In the genomic region with DNA sequence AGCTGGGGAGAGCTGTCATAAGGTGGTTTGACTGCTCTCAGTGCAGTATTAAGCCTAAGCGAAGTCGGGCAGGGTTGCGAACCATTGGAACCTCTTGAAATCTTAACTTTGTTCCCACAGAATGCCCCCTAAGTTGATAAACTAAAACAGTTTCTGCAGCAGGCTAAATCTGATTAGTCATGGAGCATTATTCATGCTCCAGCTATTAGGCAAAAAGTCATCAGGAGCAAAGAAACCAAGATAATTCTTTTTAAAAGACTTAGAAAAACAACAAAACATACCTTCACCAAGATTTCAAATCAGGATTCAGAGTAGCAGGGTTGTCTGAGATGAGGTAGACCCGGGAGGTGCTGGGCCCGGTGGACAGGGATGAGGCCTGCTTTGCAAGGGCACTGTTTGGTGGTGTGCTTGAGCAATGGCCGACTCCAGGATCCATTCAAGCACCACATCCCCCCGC, we compare ENCODE assay signal across 12 cellular contexts.
DNase-seq lines count a peak whose midpoint lies in the region; ATAC-seq, FAIRE-seq and TF ChIP-seq lines count a peak whose summit lies in the region.
"Had no signal": no experiment of that assay in that cellular context is flagged by ENCODE, and none has a peak within 500 bp of the region (broad histone marks: within the 10 kb centered on the region; RNA-seq: fewer than 3 reads in every experiment).

No MANE protein-coding gene starts in this region.

- H3K27me3 ChIP-seq in cardiac muscle cell (no peaks in the 10 kb centered on the region), muscle layer of colon (ENCODE audit: control insufficient read depth in 1 of 2, insufficient read depth in 2 of 2, low read length in 2 of 2) (no peaks in the 10 kb centered on the region)

- H3K27ac ChIP-seq in cardiac muscle cell, result peak overlapping the region; percentile 51
- H3K27ac ChIP-seq in coronary artery, result peak overlapping the region; percentile 72 to 85
- peak overlapping the region; percentile 35 for H3K27ac ChIP-seq in muscle layer of colon (ENCODE audit: low read depth, low read length)

- peak; percentile 23 for FAIRE-seq in urothelium cell line (lab: Jason Lieb, UNC)
- FAIRE-seq: A204.1 had no signal

- DNase-seq in cardiac muscle cell (ENCODE audit: low read depth in 1 of 2, low spot score in 1 of 2), result peak; percentile 18 to 66
- no peak for DNase-seq in Right ventricle myocardium inferior (ENCODE audit: missing footprints)
- no peak for DNase-seq in coronary artery (ENCODE audit: low spot score)
- no peak for DNase-seq in urothelium cell line (ENCODE audit: low spot score)
- no peak for DNase-seq in inferior parietal cortex (ENCODE audit: extremely low spot score)
- no peak for DNase-seq in medulla oblongata (ENCODE audit: extremely low spot score)
- no peak for DNase-seq in NCI-H146 treated with DMSO at 0.1 percent for 48 hours (lab: John Stamatoyannopoulos, UW; ENCODE audit: unreplicated experiment)
- DNase-seq: activated CD4-positive, alpha-beta T cell treated with anti-CD3 and anti-CD28 coated beads, Interleukin-2, amount 50 U/mL, for 48 hours; NCI-H1105 treated with DMSO at 0.1 percent for 48 hours; stimulated activated CD4-positive, alpha-beta T cell treated with anti-CD3 and anti-CD28 coated beads, Interleukin-15, amount 100 ng/mL, for 24 hours had no signal

- no peak for TF ChIP-seq CTCF in cardiac muscle cell (IDR thresholded peaks at IDR 0.05; ENCODE audit: low read depth, low read length)
- TF ChIP-seq CTCF in coronary artery (IDR thresholded peaks at IDR 0.05), result no peak

- H3K9ac ChIP-seq in muscle layer of colon (ENCODE audit: low read length), result no peak overlapping the region

- intact Hi-C loops in Right ventricle myocardium inferior (cut with DNase I), result loop anchor here (5.0 kb wide), 1 partner anchor 167 kb away; no protein-coding TSS in a partner anchor

- H3K36me3 ChIP-seq in cardiac muscle cell (no peaks in the 10 kb centered on the region), muscle layer of colon (ENCODE audit: insufficient read depth, low read length) (no peaks in the 10 kb centered on the region)

- H3K4me1 ChIP-seq in cardiac muscle cell (ENCODE audit: low read depth) (peaks cover 28% of the 10 kb centered on the region), muscle layer of colon (ENCODE audit: insufficient read depth, low read length) (peaks cover 50% of the 10 kb centered on the region)

- no peak for ATAC-seq in Right ventricle myocardium inferior

- no peak overlapping the region for H3K4me3 ChIP-seq in cardiac muscle cell
- H3K4me3 ChIP-seq in coronary artery, result no peak overlapping the region
- H3K4me3 ChIP-seq in muscle layer of colon (ENCODE audit: low read depth in 1 of 2, low read length in 2 of 2), result no peak overlapping the region

- no peaks in the 10 kb centered on the region for H3K9me3 ChIP-seq in cardiac muscle cell (ENCODE audit: low read depth)
- H3K9me3 ChIP-seq in muscle layer of colon (ENCODE audit: low read length), result no peaks in the 10 kb centered on the region

Comparison
In these comparisons a context has a peak if more than half of its experiments do, and no peak if none do; other contexts are left out.
1. DNase-seq: peak in cardiac muscle cell (2 of 2); none in Right ventricle myocardium inferior (single experiment), coronary artery (single experiment), urothelium cell line (single experiment), inferior parietal cortex (single experiment), medulla oblongata (single experiment) and NCI-H146 treated with DMSO at 0.1 percent for 48 hours (single experiment).
2. Peak in every context shown above with its lines, with median percentiles within 50 percentile points of each other: H3K27ac ChIP-seq.